Comparison of ENCODE assay signal across 17 cellular contexts in genomic region chr1:53540604-53541262, GRCh38.
"Had no signal": no experiment of that assay in that cellular context is flagged by ENCODE, and none has a peak within 500 bp of the region (broad histone marks: within the 10 kb centered on the region; RNA-seq: fewer than 3 reads in every experiment).

No MANE protein-coding gene starts in this region.

- ATAC-seq: SK-N-SH treated with all-trans-retinoic acid at 6 μM for 48 hours had no signal

- H3K9me3 Mint-ChIP-seq: dendritic cell treated with granulocyte-macrophage colony-stimulating factor and Interleukin-4, amounts not matched to agents 40 ng/mL and 50 ng/mL, for 4 days; immature natural killer cell; memory B cell; nephron; type B pancreatic cell had no signal

- H3K27ac Mint-ChIP-seq: activated naive CD8-positive, alpha-beta T cell; dendritic cell treated with granulocyte-macrophage colony-stimulating factor and Interleukin-4, amounts not matched to agents 40 ng/mL and 50 ng/mL, for 4 days; immature natural killer cell; memory B cell; type B pancreatic cell had no signal

- H3K36me3 ChIP-seq: adrenal gland, thoracic aorta, WERI-Rb-1 had no signal

- H3K4me3 Mint-ChIP-seq: activated naive CD8-positive, alpha-beta T cell; dendritic cell treated with granulocyte-macrophage colony-stimulating factor and Interleukin-4, amounts not matched to agents 40 ng/mL and 50 ng/mL, for 4 days; immature natural killer cell; memory B cell; nephron; type B pancreatic cell had no signal

- H3K9me3 ChIP-seq: adrenal gland, thoracic aorta had no signal

- H3K27ac ChIP-seq: thoracic aorta, WERI-Rb-1 had no signal

- H3K4me1 ChIP-seq: adrenal gland had no signal

- H3K27me3 Mint-ChIP-seq: activated naive CD8-positive, alpha-beta T cell; dendritic cell treated with granulocyte-macrophage colony-stimulating factor and Interleukin-4, amounts not matched to agents 40 ng/mL and 50 ng/mL, for 4 days had no signal

- H3K4me3 ChIP-seq: adrenal gland, thoracic aorta had no signal

- DNase-seq: activated gamma-delta T cell treated with Interleukin-2 at 50 U/mL for 16 hours; activated T-cell treated with anti-CD3 and anti-CD28 coated beads, Interleukin-2, amount 50 U/mL, for 1 hour; adrenal gland; effector CD4-positive, alpha-beta T cell; foreskin fibroblast; immature natural killer cell; kidney glomerular epithelial cell; stimulated activated CD4-positive, alpha-beta T cell treated with anti-CD3 and anti-CD28 coated beads, Interleukin-4, amount 100 ng/mL, for 24 hours; stimulated activated naive CD4-positive, alpha-beta T cell treated with Interleukin-2 at 50 U/mL for 16 hours; WERI-Rb-1 had no signal

- H3K27me3 ChIP-seq: adrenal gland had no signal

- H3K4me1 Mint-ChIP-seq: immature natural killer cell had no signal

- H3K36me3 Mint-ChIP-seq: activated naive CD8-positive, alpha-beta T cell; immature natural killer cell; memory B cell; type B pancreatic cell had no signal
